Comparison of ENCODE assay signal across 11 cellular contexts in the genomic region with DNA sequence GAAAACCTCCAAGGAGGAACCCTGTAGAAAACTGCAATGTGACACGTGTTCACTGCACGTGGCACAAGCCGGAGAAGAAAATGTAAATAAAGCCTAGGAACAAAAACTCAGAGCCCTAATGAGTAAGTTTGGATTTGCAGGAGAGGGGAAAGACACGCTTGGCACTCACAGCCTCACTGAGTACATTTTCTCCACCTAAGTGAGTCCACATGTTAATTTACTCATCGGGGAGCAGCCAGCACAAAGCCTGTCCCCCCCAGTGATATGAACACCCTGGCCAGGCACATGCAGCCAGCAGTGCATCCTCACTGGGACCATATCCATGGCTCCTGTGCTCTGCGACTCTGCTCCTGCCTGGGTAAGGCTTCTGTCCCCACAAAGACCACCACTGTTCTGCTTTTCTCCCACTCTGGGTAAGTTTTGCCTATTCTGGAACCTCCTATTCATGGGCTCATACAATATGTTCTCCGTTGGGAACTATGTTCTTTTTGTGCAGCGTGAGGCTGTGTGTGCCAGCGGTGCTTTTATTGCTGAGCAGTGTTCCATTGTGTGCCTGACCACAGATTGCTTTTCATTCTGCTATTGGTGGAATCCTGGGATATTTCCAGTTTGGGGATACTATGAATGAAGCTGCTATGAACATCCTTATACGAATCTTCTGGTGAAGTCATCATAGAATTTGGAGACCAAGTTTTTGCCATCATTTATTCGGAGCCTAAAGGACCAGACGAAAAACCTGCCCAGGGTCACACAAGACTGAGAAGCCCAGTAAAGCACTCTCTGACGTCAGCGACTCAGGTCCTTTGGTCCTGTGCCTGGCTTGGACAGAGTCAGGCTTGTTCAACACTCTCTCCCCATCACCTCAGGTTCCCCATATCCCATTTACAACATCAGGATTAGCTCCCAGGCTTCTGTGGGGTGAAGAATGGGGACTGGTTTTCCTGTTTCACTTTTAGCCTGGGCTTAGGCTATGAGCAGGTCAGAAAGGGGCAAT. TPM values are rescaled to one million over a fixed set of nuclear protein-coding genes. Genes with fewer than 3 reads are reported as not detected.
DNase-seq lines count a peak whose midpoint lies in the region; ATAC-seq and TF ChIP-seq lines count a peak whose summit lies in the region.
"Had no signal": no experiment of that assay in that cellular context is flagged by ENCODE, and none has a peak within 500 bp of the region (broad histone marks: within the 10 kb centered on the region; RNA-seq: fewer than 3 reads in every experiment).

No MANE protein-coding gene starts in this region.

- no peaks in the 10 kb centered on the region; the same call in 2 of the 3 replicates for H3K9me3 Mint-ChIP-seq in GM23338
- H3K9me3 Mint-ChIP-seq in endodermal cell: peaks cover 3% of the 10 kb centered on the region
- no peaks in the 10 kb centered on the region for H3K9me3 Mint-ChIP-seq in neural progenitor cell

- DNase-seq in GM23338 (ENCODE audit: low spot score): no peak
- DNase-seq in endodermal cell: peak; percentile 47
- DNase-seq in neural progenitor cell (ENCODE audit: low spot score): no peak
- no peak for DNase-seq in NCI-H446 (lab: John Stamatoyannopoulos, UW)
- DNase-seq in middle frontal gyrus (ENCODE audit: extremely low spot score, low spot score): no peak
- DNase-seq: T1000 had no signal

- H3K27ac Mint-ChIP-seq in GM23338 (no peak overlapping the region), endodermal cell (no peak overlapping the region), neural progenitor cell (peak overlapping the region; percentile 22)

- 0 out of 2 replicates have a peak, but pooled peaks cover 3% of the 10 kb centered on the region for H3K9me2 ChIP-seq in GM23338 (ENCODE audit: insufficient read depth)

- H3F3A ChIP-seq in GM23338 (replicated peaks; ENCODE audit: low read depth) (peaks cover 13% of the 10 kb centered on the region; the same call in 1 of the 2 replicates), neural progenitor cell (ENCODE audit: low read depth) (peaks cover 49% of the 10 kb centered on the region)

- H3K27me3 Mint-ChIP-seq in GM23338 (ENCODE audit: insufficient read depth, low read depth, poor library complexity): peaks cover 20% of the 10 kb centered on the region
- no peaks in the 10 kb centered on the region for H3K27me3 Mint-ChIP-seq in endodermal cell (ENCODE audit: insufficient read depth)
- H3K27me3 Mint-ChIP-seq in neural progenitor cell (ENCODE audit: insufficient read depth, low read depth): peaks cover 11% of the 10 kb centered on the region

- no peaks in the 10 kb centered on the region for H3K9me3 ChIP-seq in endodermal cell (ENCODE audit: control insufficient read depth, low read length)
- H3K9me3 ChIP-seq in neural progenitor cell (ENCODE audit: low read depth): no peaks in the 10 kb centered on the region

- H3K79me2 ChIP-seq in ACC112 (ENCODE audit: control insufficient read depth, insufficient read depth, low read length, unreplicated experiment) (no peaks in the 10 kb centered on the region), GM23338 (replicated peaks; ENCODE audit: insufficient read depth) (no peaks in the 10 kb centered on the region), neural progenitor cell (ENCODE audit: low read depth) (no peaks in the 10 kb centered on the region)
- H3K79me2 ChIP-seq: hepatocyte had no signal

- H3K27ac ChIP-seq in ACC112 (ENCODE audit: low read depth, low read length) (no peak overlapping the region), GM23338 (ENCODE audit: low read depth) (no peak overlapping the region), endodermal cell (ENCODE audit: low read depth, low read length) (no peak overlapping the region), neural progenitor cell (peak overlapping the region; percentile 6)
- H3K27ac ChIP-seq: C4-2B, hepatocyte had no signal

- ATAC-seq in GM23338 (no peak), HG03565 (IDR thresholded peaks at IDR 0.05; ENCODE audit: unreplicated experiment) (no peak), HG03571 (IDR thresholded peaks at IDR 0.05; ENCODE audit: unreplicated experiment) (no peak)

- no peaks in the 10 kb centered on the region for H4K20me1 ChIP-seq in GM23338 (replicated peaks; ENCODE audit: insufficient read depth)
- H4K20me1 ChIP-seq in neural progenitor cell (ENCODE audit: low read depth): no peaks in the 10 kb centered on the region

- no peak for TF ChIP-seq CTCF in GM23338 (conservative IDR thresholded peaks at IDR 0.05; ENCODE audit: low read depth in 2 of 2)
- TF ChIP-seq CTCF in endodermal cell (conservative IDR thresholded peaks at IDR 0.05): no peak
- TF ChIP-seq CTCF in neural progenitor cell (IDR thresholded peaks at IDR 0.05): no peak

- no peak overlapping the region for H3K4me2 ChIP-seq in GM23338
- H3K4me2 ChIP-seq in neural progenitor cell: no peak overlapping the region
- H3K4me2 ChIP-seq: hepatocyte had no signal

- peak overlapping the region; percentile 38 for H2AFZ ChIP-seq in ACC112 (ENCODE audit: low read length, unreplicated experiment)
- peak overlapping the region; percentile 47; the same call in 1 of the 2 replicates for H2AFZ ChIP-seq in GM23338
- no peak overlapping the region for H2AFZ ChIP-seq in neural progenitor cell (replicated peaks)
- H2AFZ ChIP-seq: hepatocyte had no signal

- peaks cover 51% of the 10 kb centered on the region for H3K4me1 Mint-ChIP-seq in GM23338
- H3K4me1 Mint-ChIP-seq in endodermal cell: peaks cover 57% of the 10 kb centered on the region
- peaks cover 37% of the 10 kb centered on the region for H3K4me1 Mint-ChIP-seq in neural progenitor cell

- 91 to 95% methylated on average over 10 to 14 of the region's 14 CpGs for WGBS in endodermal cell (ENCODE audit: insufficient coverage in 1 of 2, insufficient read length in 1 of 2), 2 experiments

- H3K36me3 ChIP-seq in ACC112 (ENCODE audit: insufficient read depth, low read length) (no peaks in the 10 kb centered on the region), GM23338 (ENCODE audit: insufficient read depth) (no peaks in the 10 kb centered on the region), endodermal cell (ENCODE audit: control insufficient read depth, insufficient read depth, low read length) (no peaks in the 10 kb centered on the region), neural progenitor cell (no peaks in the 10 kb centered on the region)

- H3K4me1 ChIP-seq in ACC112 (ENCODE audit: control insufficient read depth, insufficient read depth, low read length, unreplicated experiment) (no peaks in the 10 kb centered on the region), GM23338 (ENCODE audit: insufficient read depth) (peaks cover 39% of the 10 kb centered on the region), endodermal cell (ENCODE audit: control insufficient read depth, insufficient read depth, low read length) (peaks cover 21% of the 10 kb centered on the region), neural progenitor cell (peaks cover 51% of the 10 kb centered on the region)

- no peak overlapping the region for H3K4me3 Mint-ChIP-seq in GM23338
- H3K4me3 Mint-ChIP-seq in endodermal cell: no peak overlapping the region
- H3K4me3 Mint-ChIP-seq in neural progenitor cell: no peak overlapping the region

- H3K36me3 Mint-ChIP-seq in GM23338 (ENCODE audit: low read depth) (no peaks in the 10 kb centered on the region), endodermal cell (ENCODE audit: low read depth) (no peaks in the 10 kb centered on the region), neural progenitor cell (no peaks in the 10 kb centered on the region)

- H3K27me3 ChIP-seq in ACC112 (ENCODE audit: insufficient read depth, low read length): no peaks in the 10 kb centered on the region
- H3K27me3 ChIP-seq in GM23338 (ENCODE audit: insufficient read depth): no peaks in the 10 kb centered on the region
- no peaks in the 10 kb centered on the region for H3K27me3 ChIP-seq in endodermal cell (ENCODE audit: control insufficient read depth, insufficient read depth, low read length, poor library complexity, severe bottlenecking)
- H3K27me3 ChIP-seq in neural progenitor cell: no peaks in the 10 kb centered on the region
- H3K27me3 ChIP-seq: hepatocyte had no signal

- H3K4me3 ChIP-seq in ACC112 (ENCODE audit: low read depth, low read length) (no peak overlapping the region), GM23338 (no peak overlapping the region), endodermal cell (ENCODE audit: low read length) (no peak overlapping the region), neural progenitor cell (no peak overlapping the region)
- H3K4me3 ChIP-seq: hepatocyte had no signal

- H3K9ac ChIP-seq in endodermal cell (ENCODE audit: extremely low read depth, low read length, poor library complexity, severe bottlenecking): no peak overlapping the region
- H3K9ac ChIP-seq in neural progenitor cell: no peak overlapping the region

TF ChIP-seq in GM23338, 12 proteins besides CTCF, POLR2A, EP300 and RAD21 (continues in another document):
- TF ChIP-seq EZH2phosphoT487 (IDR thresholded peaks at IDR 0.05; ENCODE audit: unreplicated experiment) (no peak), CREB1 (CRISPR knock-in tag; IDR thresholded peaks at IDR 0.05; ENCODE audit: low read depth) (no peak), EZH2 (IDR thresholded peaks at IDR 0.05; ENCODE audit: low read depth, unreplicated experiment) (no peak), STAT1 (IDR thresholded peaks at IDR 0.05; ENCODE audit: unreplicated experiment) (no peak)

RNA-seq across cellular contexts. Expression of a gene that starts 53.3 kb away (rescaled TPM):
- total RNA-seq in GM23338 (2014; rRNA removed; shearing (Covaris generic)): 1.5 and 4.1 TPM in 2 replicates
- polyA plus RNA-seq in GM23338 (2016; fragmentation: Nextera tagmentation; extraction: Ambion mirVana): 0.38 and 0.42 TPM in 2 replicates
- 1 to 10 TPM; 1.1 to 1.9 TPM for total RNA-seq in endodermal cell
- 1.4 TPM for polyA plus RNA-seq in endodermal cell (2013, experiment 1 of 2)
- 1.1 TPM for polyA plus RNA-seq in endodermal cell (2013, experiment 2 of 2)
- 0.86 and 1.8 TPM in 2 replicates for total RNA-seq in neural progenitor cell (ENCODE audit: low replicate concordance)
